Comparison of ENCODE assay signal across 11 cellular contexts in genomic region chr13:30581582-30581981, GRCh38. TPM values are rescaled to one million over a fixed set of nuclear protein-coding genes. Genes with fewer than 3 reads are reported as not detected.
DNase-seq lines count a peak whose midpoint lies in the region; ATAC-seq, FAIRE-seq and TF ChIP-seq lines count a peak whose summit lies in the region.
"Had no signal": no experiment of that assay in that cellular context is flagged by ENCODE, and none has a peak within 500 bp of the region (broad histone marks: within the 10 kb centered on the region; RNA-seq: fewer than 3 reads in every experiment).

No MANE protein-coding gene starts in this region.

- no peak overlapping the region for H4K5ac ChIP-seq in mesendoderm (ENCODE audit: low read length)

- no peaks in the 10 kb centered on the region; the same call in 1 of the 3 replicates for H3K9me3 ChIP-seq in GM12878 (replicated peaks; ENCODE audit: control insufficient read depth, insufficient read depth, low read length)

- no peaks in the 10 kb centered on the region for H3K36me3 Mint-ChIP-seq in glutamatergic neuron (ENCODE audit: unreplicated experiment)
- H3K36me3 Mint-ChIP-seq: activated naive CD8-positive, alpha-beta T cell treated with anti-CD3 and anti-CD28 coated beads, Interleukin-2, amount 10 ng/mL, durations not matched to agents 7 days and 5 days had no signal

- SMC1A ChIA-PET in GM12878 (lab: Charles Lee; ENCODE audit: uncharacterized antibody, unreplicated experiment), result interaction anchor here (1.0 to 2.6 kb wide), 17 partner anchors 9 to 466 kb away, joined by 3 to 10 read pairs (median 4); no protein-coding TSS in a partner anchor

- H3K4me3 Mint-ChIP-seq in glutamatergic neuron (ENCODE audit: unreplicated experiment), result no peak overlapping the region
- H3K4me3 Mint-ChIP-seq: activated naive CD8-positive, alpha-beta T cell treated with anti-CD3 and anti-CD28 coated beads, Interleukin-2, amount 10 ng/mL, durations not matched to agents 7 days and 5 days had no signal

- in situ Hi-C loops in KBM-7 (cut with MboI; ENCODE audit: low pct_unique_long_range_greater_than_20kb, low sequenced_read_pairs), result no loop called here
- in situ Hi-C loops in GM12878 (cut with MboI), result no loop called here

- FAIRE-seq in GM12878 (lab: Jason Lieb, UNC), result peak; percentile 56

- H3K4me1 Mint-ChIP-seq in glutamatergic neuron (ENCODE audit: low read depth, unreplicated experiment), result no peaks in the 10 kb centered on the region

- BruUV-seq in GM12878 (replicated peaks; lab: Mats Ljungman, UMichigan), result no TSS peak

- no peak overlapping the region for H2BK120ac ChIP-seq in mesendoderm (ENCODE audit: low read depth, low read length)

- no peak for TF ChIP-seq EP300 in GM12878 (IDR thresholded peaks at IDR 0.05; ENCODE audit: borderline replicate concordance in 1 of 2, control insufficient read depth in 1 of 2, low read depth in 2 of 2, low read length in 2 of 2)

- no peak overlapping the region for H2BK15ac ChIP-seq in mesendoderm (replicated peaks; ENCODE audit: low read depth)

- H3K56ac ChIP-seq in mesendoderm (ENCODE audit: low read length), result no peak overlapping the region

- no peaks in the 10 kb centered on the region for H3K9me3 Mint-ChIP-seq in glutamatergic neuron (ENCODE audit: unreplicated experiment)
- H3K9me3 Mint-ChIP-seq: activated naive CD8-positive, alpha-beta T cell treated with anti-CD3 and anti-CD28 coated beads, Interleukin-2, amount 10 ng/mL, durations not matched to agents 7 days and 5 days had no signal

- 0% methylated on average over 1 of the region's 1 CpG for WGBS in GM12878 (ENCODE audit: insufficient coverage, insufficient replicate concordance, low lambda C conversion rate, missing lambda C conversion rate)
- WGBS in mesendoderm (ENCODE audit: extremely low coverage, insufficient coverage, low lambda C conversion rate), result no CpG with 5 or more reads among the region's 1 CpG

- ATAC-seq in GM12878, result peak; percentile 20; the same call in 1 of the 3 replicates

- no peaks in the 10 kb centered on the region for H4K20me1 ChIP-seq in GM12878 (ENCODE audit: control insufficient read depth, insufficient read depth)

- H3K27me3 ChIP-seq in GM12878 (replicated peaks in 1 of 2; ENCODE audit: control insufficient read depth in 2 of 2, insufficient read depth in 2 of 2, low read length in 1 of 2), result peaks cover 2 to 3% of the 10 kb centered on the region in 2 experiments; a peak in 1 of 4 replicates
- H3K27me3 ChIP-seq in mesendoderm (ENCODE audit: insufficient read depth, low read length, poor library complexity), result no peaks in the 10 kb centered on the region

- no peak overlapping the region for H3K18ac ChIP-seq in mesendoderm (ENCODE audit: low read length)

- RAD21 ChIA-PET in GM12878 (lab: Charles Lee; ENCODE audit: unreplicated experiment), result interaction anchor here (0.5 to 2.8 kb wide), 6 partner anchors 25 to 448 kb away, joined by 3 to 27 read pairs (median 6); no protein-coding TSS in a partner anchor

- no peak overlapping the region for H3K4ac ChIP-seq in mesendoderm (ENCODE audit: low read depth, low read length)

- no peaks in the 10 kb centered on the region for H3K36me3 ChIP-seq in GM12878 (ENCODE audit: control insufficient read depth in 2 of 2, insufficient read depth in 2 of 2, low read length in 1 of 2)
- no peaks in the 10 kb centered on the region for H3K36me3 ChIP-seq in mesendoderm (ENCODE audit: control insufficient read depth, insufficient read depth, low read length)

- no peak for TF ChIP-seq POLR2A in GM12878 (IDR thresholded peaks at IDR 0.05; ENCODE audit: low read depth, low read length)

- POLR2A ChIA-PET in GM12878 (lab: Charles Lee), result no interaction called here

- no peak overlapping the region for H2BK5ac ChIP-seq in mesendoderm (ENCODE audit: low read length)

- intact Hi-C loops in GM12878 (cut with micrococcal nuclease; ENCODE audit: unreplicated experiment), result loop anchor here (2.0 kb wide), 1 partner anchor 449 kb away; no protein-coding TSS in a partner anchor

- no peak overlapping the region for H4K8ac ChIP-seq in mesendoderm (ENCODE audit: low read depth, low read length)

- TF ChIP-seq RAD21 in GM12878 (IDR thresholded peaks at IDR 0.05; ENCODE audit: insufficient read depth, low read depth, low read length), result peak; percentile 69

- H3K9ac ChIP-seq in GM12878 (ENCODE audit: control insufficient read depth, insufficient read depth, low read length) (no peak overlapping the region), mesendoderm (ENCODE audit: low read length) (no peak overlapping the region)

- no peaks in the 10 kb centered on the region for H3K79me2 ChIP-seq in GM12878 (ENCODE audit: control insufficient read depth, insufficient read depth, low read length)
- no peaks in the 10 kb centered on the region for H3K79me2 ChIP-seq in mesendoderm (ENCODE audit: control insufficient read depth, insufficient read depth, low read length)

- no peak overlapping the region for H3K27ac Mint-ChIP-seq in glutamatergic neuron (ENCODE audit: unreplicated experiment)
- H3K27ac Mint-ChIP-seq: activated naive CD8-positive, alpha-beta T cell treated with anti-CD3 and anti-CD28 coated beads, Interleukin-2, amount 10 ng/mL, durations not matched to agents 7 days and 5 days had no signal

- H3K4me1 ChIP-seq in GM12878 (ENCODE audit: control insufficient read depth, insufficient read depth, low read length), result peaks cover 12% of the 10 kb centered on the region; the same call in 1 of the 2 replicates
- no peaks in the 10 kb centered on the region for H3K4me1 ChIP-seq in mesendoderm (ENCODE audit: control insufficient read depth, low read depth, low read length)

- H3K79me1 ChIP-seq in mesendoderm (ENCODE audit: low read length), result no peaks in the 10 kb centered on the region

- CTCF ChIA-PET in GM12878 (lab: Yijun Ruan, JAX), result interaction anchor here (0.7 to 2.9 kb wide), 25 partner anchors 11 to 465 kb away, joined by 3 to 31 read pairs (median 5); partner anchors contain the start of gene HMGB1

- no peak overlapping the region for H3K4me2 ChIP-seq in GM12878 (ENCODE audit: control insufficient read depth, insufficient read depth)
- H3K4me2 ChIP-seq in mesendoderm (ENCODE audit: low read length), result no peak overlapping the region

- H2AFZ ChIP-seq in GM12878 (ENCODE audit: control insufficient read depth, low read depth, low read length), result no peak overlapping the region

- H3K4me3 ChIP-seq in GM12878 (no peak overlapping the region), mesendoderm (ENCODE audit: low read length) (no peak overlapping the region), coronary artery (no peak overlapping the region)
- H3K4me3 ChIP-seq: SK-N-MC had no signal

- TF ChIP-seq CTCF in GM12878 (IDR thresholded peaks at IDR 0.05 in 2 of 3, conservative IDR thresholded peaks at IDR 0.05 in 1 of 3; ENCODE audit: control insufficient read depth in 2 of 3, extremely low read depth in 1 of 3, insufficient read depth in 1 of 3, low read depth in 3 of 3, low read length in 3 of 3) (peak; percentile 26 to 62 (median 50); a peak in 5 of 6 replicates), coronary artery (IDR thresholded peaks at IDR 0.05) (no peak), glutamatergic neuron (IDR thresholded peaks at IDR 0.05; ENCODE audit: partially characterized antibody, unreplicated experiment) (no peak)

- no peak overlapping the region for H2AK5ac ChIP-seq in mesendoderm (ENCODE audit: low read length)

- DNase-seq in NCI-H146 (lab: John Stamatoyannopoulos, UW), result peak; percentile 0
- DNase-seq in NCI-H146 treated with DMSO at 0.1 percent for 48 hours (lab: John Stamatoyannopoulos, UW; ENCODE audit: unreplicated experiment), result no peak
- DNase-seq in KBM-7, result peak; percentile 24
- DNase-seq in GM12878 (ENCODE audit: low read depth, low spot score), result no peak
- peak; percentile 42 for DNase-seq in mesendoderm
- no peak for DNase-seq in coronary artery (ENCODE audit: low spot score)
- no peak for DNase-seq in glutamatergic neuron
- no peak for DNase-seq in UCSD-AML1 (lab: John Stamatoyannopoulos, UW; ENCODE audit: unreplicated experiment)
- DNase-seq: activated naive CD8-positive, alpha-beta T cell treated with anti-CD3 and anti-CD28 coated beads, Interleukin-2, amount 10 ng/mL, durations not matched to agents 7 days and 5 days; stimulated activated CD4-positive, alpha-beta T cell treated with anti-CD3 and anti-CD28 coated beads, Interleukin-1b, Interleukin-23, amount 100 ng/mL, for 48 hours had no signal

- peaks cover 2% of the 10 kb centered on the region for H3K27me3 Mint-ChIP-seq in glutamatergic neuron (ENCODE audit: unreplicated experiment)

- no peak overlapping the region for H3K23ac ChIP-seq in mesendoderm (ENCODE audit: low read length)

- no peak overlapping the region for H3K27ac ChIP-seq in GM12878 (ENCODE audit: control insufficient read depth, insufficient read depth)
- no peak overlapping the region for H3K27ac ChIP-seq in mesendoderm (ENCODE audit: low read depth, low read length)
- no peak overlapping the region for H3K27ac ChIP-seq in coronary artery
- H3K27ac ChIP-seq: SK-N-MC had no signal

TF ChIP-seq in GM12878, 131 proteins besides CTCF, POLR2A, EP300 and RAD21:
- TF ChIP-seq SMC3 (IDR thresholded peaks at IDR 0.05; ENCODE audit: borderline replicate concordance, low read length) (peak; percentile 60; the same call in 1 of the 2 replicates), EED (IDR thresholded peaks at IDR 0.05; ENCODE audit: low read depth) (no peak), KLF5 (IDR thresholded peaks at IDR 0.05; ENCODE audit: partially characterized antibody) (no peak), ZNF24 (IDR thresholded peaks at IDR 0.05) (peak; percentile 64)
TF ChIP-seq in GM12878: peak in this region for 2.

RNA-seq across cellular contexts. Expression of gene USPL1, which starts 36.1 kb away (rescaled TPM):
- total RNA-seq in GM12878 (2013; cell fraction: nucleolus; rRNA removed), result 44.5 and 46.1 TPM in 2 replicates
- total RNA-seq in GM12878 (2014; rRNA removed) (15.5 and 18.4 TPM in 2 replicates), GM12878 (2014; rRNA removed; fragmentation: Illumina TruSeq; extraction: Trizol) (16.5 and 17.5 TPM in 2 replicates), GM12878 (2021) (14.3 and 16.2 TPM in 2 replicates), glutamatergic neuron (ENCODE audit: unreplicated experiment) (101 TPM)
- polyA plus RNA-seq in GM12878 (2011; ENCODE audit: low read depth), result 7.9 TPM
- polyA plus RNA-seq in GM12878 (2011; rRNA removed) (21.7 and 30.6 TPM in 2 replicates), GM12878 (2014; fragmentation: Illumina TruSeq; extraction: Trizol) (23.2 and 26.2 TPM in 2 replicates), GM12878 (2014; fragmentation: Nextera tagmentation; extraction: Ambion mirVana) (1 to 10 TPM; 7.9 to 8.0 TPM), GM12878 (2014; rRNA removed) (14.2 and 16.7 TPM in 2 replicates), GM12878 (2016; fragmentation: Nextera tagmentation; extraction: Ambion mirVana) (10 to 100 TPM in 1 of 2 experiments, 1 to 10 TPM in 1; 9.1 to 12.0 TPM)
- 9.6 and 11.6 TPM in 2 replicates for polyA plus RNA-seq in GM12878 (2011; cell fraction: cytosol; rRNA removed)
- 17.2 and 25.2 TPM in 2 replicates for polyA plus RNA-seq in GM12878 (2011; cell fraction: nucleus; rRNA removed)
- 8.0 and 11.1 TPM in 2 replicates for polyA plus RNA-seq in GM12878 (2012)
- 14.4 and 21.4 TPM in 2 replicates for polyA minus RNA-seq in GM12878 (2011; rRNA and poly(A)+ RNA removed)
- polyA minus RNA-seq in GM12878 (2011; cell fraction: cytosol; rRNA and poly(A)+ RNA removed), result 7.3 and 7.6 TPM in 2 replicates
- 16.7 and 21.0 TPM in 2 replicates for polyA minus RNA-seq in GM12878 (2011; cell fraction: nucleus; rRNA and poly(A)+ RNA removed)
- 9.5 TPM for polyA plus RNA-seq in mesendoderm (2013, experiment 1 of 2)
- polyA plus RNA-seq in mesendoderm (2013, experiment 2 of 2), result 9.7 TPM

Comparison
In these comparisons a context has a peak if more than half of its experiments do, and no peak if none do; other contexts are left out.
1. DNase-seq: peak in NCI-H146 (single experiment), KBM-7 (single experiment) and mesendoderm (single experiment); none in NCI-H146 treated with DMSO at 0.1 percent for 48 hours (single experiment), GM12878 (single experiment), coronary artery (single experiment), glutamatergic neuron (single experiment) and UCSD-AML1 (single experiment).
2. CTCF ChIP-seq: peak in GM12878 (3 of 3); none in coronary artery (single experiment) and glutamatergic neuron (single experiment).